Comparison of ENCODE assay signal across 1 cellular context in the genomic region with DNA sequence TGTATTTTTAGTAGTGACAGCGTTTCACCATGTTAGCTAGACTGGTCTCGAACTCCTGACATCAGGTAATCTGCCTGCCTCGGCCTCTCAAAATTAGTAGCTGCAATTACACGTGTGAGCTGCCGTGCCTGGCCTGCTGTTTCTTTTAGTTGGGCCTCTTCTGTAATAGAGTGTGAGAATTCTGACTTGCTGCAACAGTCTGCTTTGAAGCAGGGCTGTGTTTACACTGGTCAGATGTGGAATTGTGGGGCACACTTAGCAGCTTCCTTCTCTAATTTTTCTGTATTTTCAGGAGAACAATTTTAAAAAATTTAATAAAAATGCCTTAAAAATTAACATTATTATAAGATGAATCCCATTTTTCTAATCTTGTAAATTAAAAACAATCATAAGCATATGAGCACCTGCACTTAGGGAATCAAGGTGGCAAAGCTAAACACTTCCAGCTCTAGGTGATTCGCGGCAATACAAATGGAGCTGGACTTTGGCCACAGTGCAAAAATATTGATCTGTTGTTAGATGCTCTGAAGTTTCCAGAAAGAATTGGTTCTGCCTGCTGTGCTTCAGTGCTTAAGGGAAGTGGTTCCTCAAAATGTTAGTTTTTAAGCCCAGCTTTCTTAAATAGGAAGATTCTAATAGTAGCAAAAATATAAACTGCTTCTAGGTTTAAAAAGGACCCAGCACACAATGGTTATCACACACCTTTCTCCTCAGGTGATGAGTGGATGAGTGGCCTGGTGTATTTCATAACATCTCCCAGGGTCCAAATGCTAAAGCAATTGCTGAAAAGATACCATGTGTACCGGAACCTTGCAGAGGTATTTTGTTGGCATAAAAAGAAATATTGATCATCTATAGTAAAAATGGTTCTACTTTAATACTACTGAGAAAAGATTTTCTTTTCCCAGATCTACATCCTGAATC.
TF ChIP-seq lines count a peak whose summit lies in the region.

No MANE protein-coding gene starts in this region.

TF ChIP-seq in HepG2, 621 proteins besides CTCF, POLR2A, EP300 and RAD21 (continued from another document and continues in another):
- TF ChIP-seq, protein P1, sequence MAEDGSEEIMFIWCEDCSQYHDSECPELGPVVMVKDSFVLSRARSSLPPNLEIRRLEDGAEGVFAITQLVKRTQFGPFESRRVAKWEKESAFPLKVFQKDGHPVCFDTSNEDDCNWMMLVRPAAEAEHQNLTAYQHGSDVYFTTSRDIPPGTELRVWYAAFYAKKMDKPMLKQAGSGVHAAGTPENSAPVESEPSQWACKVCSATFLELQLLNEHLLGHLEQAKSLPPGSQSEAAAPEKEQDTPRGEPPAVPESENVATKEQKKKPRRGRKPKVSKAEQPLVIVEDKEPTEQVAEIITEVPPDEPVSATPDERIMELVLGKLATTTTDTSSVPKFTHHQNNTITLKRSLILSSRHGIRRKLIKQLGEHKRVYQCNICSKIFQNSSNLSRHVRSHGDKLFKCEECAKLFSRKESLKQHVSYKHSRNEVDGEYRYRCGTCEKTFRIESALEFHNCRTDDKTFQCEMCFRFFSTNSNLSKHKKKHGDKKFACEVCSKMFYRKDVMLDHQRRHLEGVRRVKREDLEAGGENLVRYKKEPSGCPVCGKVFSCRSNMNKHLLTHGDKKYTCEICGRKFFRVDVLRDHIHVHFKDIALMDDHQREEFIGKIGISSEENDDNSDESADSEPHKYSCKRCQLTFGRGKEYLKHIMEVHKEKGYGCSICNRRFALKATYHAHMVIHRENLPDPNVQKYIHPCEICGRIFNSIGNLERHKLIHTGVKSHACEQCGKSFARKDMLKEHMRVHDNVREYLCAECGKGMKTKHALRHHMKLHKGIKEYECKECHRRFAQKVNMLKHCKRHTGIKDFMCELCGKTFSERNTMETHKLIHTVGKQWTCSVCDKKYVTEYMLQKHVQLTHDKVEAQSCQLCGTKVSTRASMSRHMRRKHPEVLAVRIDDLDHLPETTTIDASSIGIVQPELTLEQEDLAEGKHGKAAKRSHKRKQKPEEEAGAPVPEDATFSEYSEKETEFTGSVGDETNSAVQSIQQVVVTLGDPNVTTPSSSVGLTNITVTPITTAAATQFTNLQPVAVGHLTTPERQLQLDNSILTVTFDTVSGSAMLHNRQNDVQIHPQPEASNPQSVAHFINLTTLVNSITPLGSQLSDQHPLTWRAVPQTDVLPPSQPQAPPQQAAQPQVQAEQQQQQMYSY (CRISPR knock-in tag; IDR thresholded peaks at IDR 0.05): no peak
- TF ChIP-seq FOXA3 (CRISPR knock-in tag; IDR thresholded peaks at IDR 0.05) (peak; percentile 44; the same call in 1 of the 2 replicates), ZFP36L2 (CRISPR knock-in tag; IDR thresholded peaks at IDR 0.05) (no peak), ISL2 (CRISPR knock-in tag; IDR thresholded peaks at IDR 0.05) (no peak), ZNF510 (CRISPR knock-in tag; IDR thresholded peaks at IDR 0.05; ENCODE audit: low read depth) (no peak), ZFX (CRISPR knock-in tag; IDR thresholded peaks at IDR 0.05; ENCODE audit: low read depth) (peak; percentile 33; the same call in 1 of the 2 replicates), TCF12 (IDR thresholded peaks at IDR 0.05) (no peak), TCF12 (CRISPR knock-in tag; IDR thresholded peaks at IDR 0.05) (no peak), KDM6A (CRISPR knock-in tag; IDR thresholded peaks at IDR 0.05; ENCODE audit: low read depth) (peak; percentile 61; the same call in 1 of the 2 replicates), NCOR1 (IDR thresholded peaks at IDR 0.05; ENCODE audit: borderline replicate concordance, low read length) (peak; percentile 49; the same call in 1 of the 2 replicates), TCF7 (IDR thresholded peaks at IDR 0.05; ENCODE audit: low read depth) (peak; percentile 30; the same call in 1 of the 2 replicates), FOXP1 (IDR thresholded peaks at IDR 0.05) (no peak), FOXP1 (CRISPR knock-in tag; IDR thresholded peaks at IDR 0.05) (peak; percentile 46), HMG20B (CRISPR knock-in tag; conservative IDR thresholded peaks at IDR 0.05) (no peak), HDAC1 (CRISPR knock-in tag; IDR thresholded peaks at IDR 0.05) (peak; percentile 59; the same call in 1 of the 2 replicates), RBM22 (optimal IDR thresholded peaks at IDR 0.05; ENCODE audit: low read length) (no peak), SRY (CRISPR knock-in tag; IDR thresholded peaks at IDR 0.05) (no peak), ZBTB3 (CRISPR knock-in tag; IDR thresholded peaks at IDR 0.05; ENCODE audit: borderline replicate concordance, low read depth) (no peak), KAT7 (CRISPR knock-in tag; IDR thresholded peaks at IDR 0.05; ENCODE audit: borderline replicate concordance) (no peak), SOX6 (IDR thresholded peaks at IDR 0.05) (no peak), SOX6 (CRISPR knock-in tag; IDR thresholded peaks at IDR 0.05) (peak; percentile 35; the same call in 1 of the 2 replicates)
- TF ChIP-seq, protein P2, sequence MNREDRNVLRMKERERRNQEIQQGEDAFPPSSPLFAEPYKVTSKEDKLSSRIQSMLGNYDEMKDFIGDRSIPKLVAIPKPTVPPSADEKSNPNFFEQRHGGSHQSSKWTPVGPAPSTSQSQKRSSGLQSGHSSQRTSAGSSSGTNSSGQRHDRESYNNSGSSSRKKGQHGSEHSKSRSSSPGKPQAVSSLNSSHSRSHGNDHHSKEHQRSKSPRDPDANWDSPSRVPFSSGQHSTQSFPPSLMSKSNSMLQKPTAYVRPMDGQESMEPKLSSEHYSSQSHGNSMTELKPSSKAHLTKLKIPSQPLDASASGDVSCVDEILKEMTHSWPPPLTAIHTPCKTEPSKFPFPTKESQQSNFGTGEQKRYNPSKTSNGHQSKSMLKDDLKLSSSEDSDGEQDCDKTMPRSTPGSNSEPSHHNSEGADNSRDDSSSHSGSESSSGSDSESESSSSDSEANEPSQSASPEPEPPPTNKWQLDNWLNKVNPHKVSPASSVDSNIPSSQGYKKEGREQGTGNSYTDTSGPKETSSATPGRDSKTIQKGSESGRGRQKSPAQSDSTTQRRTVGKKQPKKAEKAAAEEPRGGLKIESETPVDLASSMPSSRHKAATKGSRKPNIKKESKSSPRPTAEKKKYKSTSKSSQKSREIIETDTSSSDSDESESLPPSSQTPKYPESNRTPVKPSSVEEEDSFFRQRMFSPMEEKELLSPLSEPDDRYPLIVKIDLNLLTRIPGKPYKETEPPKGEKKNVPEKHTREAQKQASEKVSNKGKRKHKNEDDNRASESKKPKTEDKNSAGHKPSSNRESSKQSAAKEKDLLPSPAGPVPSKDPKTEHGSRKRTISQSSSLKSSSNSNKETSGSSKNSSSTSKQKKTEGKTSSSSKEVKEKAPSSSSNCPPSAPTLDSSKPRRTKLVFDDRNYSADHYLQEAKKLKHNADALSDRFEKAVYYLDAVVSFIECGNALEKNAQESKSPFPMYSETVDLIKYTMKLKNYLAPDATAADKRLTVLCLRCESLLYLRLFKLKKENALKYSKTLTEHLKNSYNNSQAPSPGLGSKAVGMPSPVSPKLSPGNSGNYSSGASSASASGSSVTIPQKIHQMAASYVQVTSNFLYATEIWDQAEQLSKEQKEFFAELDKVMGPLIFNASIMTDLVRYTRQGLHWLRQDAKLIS (CRISPR knock-in tag; IDR thresholded peaks at IDR 0.05): no peak
- TF ChIP-seq, protein P3, sequence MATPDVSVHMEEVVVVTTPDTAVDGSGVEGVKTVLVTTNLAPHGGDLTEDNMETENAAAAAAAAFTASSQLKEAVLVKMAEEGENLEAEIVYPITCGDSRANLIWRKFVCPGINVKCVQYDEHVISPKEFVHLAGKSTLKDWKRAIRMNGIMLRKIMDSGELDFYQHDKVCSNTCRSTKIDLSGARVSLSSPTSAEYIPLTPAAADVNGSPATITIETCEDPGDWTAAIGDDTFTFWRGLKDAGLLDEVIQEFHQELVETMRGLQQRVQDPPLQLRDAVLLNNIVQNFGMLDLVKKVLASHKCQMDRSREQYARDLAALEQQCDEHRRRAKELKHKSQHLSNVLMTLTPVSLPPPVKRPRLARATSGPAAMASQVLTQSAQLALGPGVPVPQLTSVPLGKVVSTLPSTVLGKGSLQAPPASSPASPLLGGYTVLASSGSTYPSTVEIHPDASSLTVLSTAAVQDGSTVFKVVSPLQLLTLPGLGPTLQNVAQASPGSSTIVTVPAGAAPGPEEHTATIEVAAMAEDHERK (CRISPR knock-in tag; IDR thresholded peaks at IDR 0.05; ENCODE audit: low read depth): no peak
- TF ChIP-seq, protein P4, sequence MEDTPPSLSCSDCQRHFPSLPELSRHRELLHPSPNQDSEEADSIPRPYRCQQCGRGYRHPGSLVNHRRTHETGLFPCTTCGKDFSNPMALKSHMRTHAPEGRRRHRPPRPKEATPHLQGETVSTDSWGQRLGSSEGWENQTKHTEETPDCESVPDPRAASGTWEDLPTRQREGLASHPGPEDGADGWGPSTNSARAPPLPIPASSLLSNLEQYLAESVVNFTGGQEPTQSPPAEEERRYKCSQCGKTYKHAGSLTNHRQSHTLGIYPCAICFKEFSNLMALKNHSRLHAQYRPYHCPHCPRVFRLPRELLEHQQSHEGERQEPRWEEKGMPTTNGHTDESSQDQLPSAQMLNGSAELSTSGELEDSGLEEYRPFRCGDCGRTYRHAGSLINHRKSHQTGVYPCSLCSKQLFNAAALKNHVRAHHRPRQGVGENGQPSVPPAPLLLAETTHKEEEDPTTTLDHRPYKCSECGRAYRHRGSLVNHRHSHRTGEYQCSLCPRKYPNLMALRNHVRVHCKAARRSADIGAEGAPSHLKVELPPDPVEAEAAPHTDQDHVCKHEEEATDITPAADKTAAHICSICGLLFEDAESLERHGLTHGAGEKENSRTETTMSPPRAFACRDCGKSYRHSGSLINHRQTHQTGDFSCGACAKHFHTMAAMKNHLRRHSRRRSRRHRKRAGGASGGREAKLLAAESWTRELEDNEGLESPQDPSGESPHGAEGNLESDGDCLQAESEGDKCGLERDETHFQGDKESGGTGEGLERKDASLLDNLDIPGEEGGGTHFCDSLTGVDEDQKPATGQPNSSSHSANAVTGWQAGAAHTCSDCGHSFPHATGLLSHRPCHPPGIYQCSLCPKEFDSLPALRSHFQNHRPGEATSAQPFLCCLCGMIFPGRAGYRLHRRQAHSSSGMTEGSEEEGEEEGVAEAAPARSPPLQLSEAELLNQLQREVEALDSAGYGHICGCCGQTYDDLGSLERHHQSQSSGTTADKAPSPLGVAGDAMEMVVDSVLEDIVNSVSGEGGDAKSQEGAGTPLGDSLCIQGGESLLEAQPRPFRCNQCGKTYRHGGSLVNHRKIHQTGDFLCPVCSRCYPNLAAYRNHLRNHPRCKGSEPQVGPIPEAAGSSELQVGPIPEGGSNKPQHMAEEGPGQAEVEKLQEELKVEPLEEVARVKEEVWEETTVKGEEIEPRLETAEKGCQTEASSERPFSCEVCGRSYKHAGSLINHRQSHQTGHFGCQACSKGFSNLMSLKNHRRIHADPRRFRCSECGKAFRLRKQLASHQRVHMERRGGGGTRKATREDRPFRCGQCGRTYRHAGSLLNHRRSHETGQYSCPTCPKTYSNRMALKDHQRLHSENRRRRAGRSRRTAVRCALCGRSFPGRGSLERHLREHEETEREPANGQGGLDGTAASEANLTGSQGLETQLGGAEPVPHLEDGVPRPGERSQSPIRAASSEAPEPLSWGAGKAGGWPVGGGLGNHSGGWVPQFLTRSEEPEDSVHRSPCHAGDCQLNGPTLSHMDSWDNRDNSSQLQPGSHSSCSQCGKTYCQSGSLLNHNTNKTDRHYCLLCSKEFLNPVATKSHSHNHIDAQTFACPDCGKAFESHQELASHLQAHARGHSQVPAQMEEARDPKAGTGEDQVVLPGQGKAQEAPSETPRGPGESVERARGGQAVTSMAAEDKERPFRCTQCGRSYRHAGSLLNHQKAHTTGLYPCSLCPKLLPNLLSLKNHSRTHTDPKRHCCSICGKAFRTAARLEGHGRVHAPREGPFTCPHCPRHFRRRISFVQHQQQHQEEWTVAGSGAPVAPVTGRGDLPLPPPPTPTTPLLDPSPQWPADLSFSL (CRISPR knock-in tag; IDR thresholded peaks at IDR 0.05): no peak
- TF ChIP-seq, protein P5, sequence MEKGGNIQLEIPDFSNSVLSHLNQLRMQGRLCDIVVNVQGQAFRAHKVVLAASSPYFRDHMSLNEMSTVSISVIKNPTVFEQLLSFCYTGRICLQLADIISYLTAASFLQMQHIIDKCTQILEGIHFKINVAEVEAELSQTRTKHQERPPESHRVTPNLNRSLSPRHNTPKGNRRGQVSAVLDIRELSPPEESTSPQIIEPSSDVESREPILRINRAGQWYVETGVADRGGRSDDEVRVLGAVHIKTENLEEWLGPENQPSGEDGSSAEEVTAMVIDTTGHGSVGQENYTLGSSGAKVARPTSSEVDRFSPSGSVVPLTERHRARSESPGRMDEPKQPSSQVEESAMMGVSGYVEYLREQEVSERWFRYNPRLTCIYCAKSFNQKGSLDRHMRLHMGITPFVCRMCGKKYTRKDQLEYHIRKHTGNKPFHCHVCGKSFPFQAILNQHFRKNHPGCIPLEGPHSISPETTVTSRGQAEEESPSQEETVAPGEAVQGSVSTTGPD (CRISPR knock-in tag; IDR thresholded peaks at IDR 0.05): no peak
- TF ChIP-seq, protein P6, sequence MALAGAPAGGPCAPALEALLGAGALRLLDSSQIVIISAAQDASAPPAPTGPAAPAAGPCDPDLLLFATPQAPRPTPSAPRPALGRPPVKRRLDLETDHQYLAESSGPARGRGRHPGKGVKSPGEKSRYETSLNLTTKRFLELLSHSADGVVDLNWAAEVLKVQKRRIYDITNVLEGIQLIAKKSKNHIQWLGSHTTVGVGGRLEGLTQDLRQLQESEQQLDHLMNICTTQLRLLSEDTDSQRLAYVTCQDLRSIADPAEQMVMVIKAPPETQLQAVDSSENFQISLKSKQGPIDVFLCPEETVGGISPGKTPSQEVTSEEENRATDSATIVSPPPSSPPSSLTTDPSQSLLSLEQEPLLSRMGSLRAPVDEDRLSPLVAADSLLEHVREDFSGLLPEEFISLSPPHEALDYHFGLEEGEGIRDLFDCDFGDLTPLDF (CRISPR knock-in tag; IDR thresholded peaks at IDR 0.05): no peak
- TF ChIP-seq, protein P7, sequence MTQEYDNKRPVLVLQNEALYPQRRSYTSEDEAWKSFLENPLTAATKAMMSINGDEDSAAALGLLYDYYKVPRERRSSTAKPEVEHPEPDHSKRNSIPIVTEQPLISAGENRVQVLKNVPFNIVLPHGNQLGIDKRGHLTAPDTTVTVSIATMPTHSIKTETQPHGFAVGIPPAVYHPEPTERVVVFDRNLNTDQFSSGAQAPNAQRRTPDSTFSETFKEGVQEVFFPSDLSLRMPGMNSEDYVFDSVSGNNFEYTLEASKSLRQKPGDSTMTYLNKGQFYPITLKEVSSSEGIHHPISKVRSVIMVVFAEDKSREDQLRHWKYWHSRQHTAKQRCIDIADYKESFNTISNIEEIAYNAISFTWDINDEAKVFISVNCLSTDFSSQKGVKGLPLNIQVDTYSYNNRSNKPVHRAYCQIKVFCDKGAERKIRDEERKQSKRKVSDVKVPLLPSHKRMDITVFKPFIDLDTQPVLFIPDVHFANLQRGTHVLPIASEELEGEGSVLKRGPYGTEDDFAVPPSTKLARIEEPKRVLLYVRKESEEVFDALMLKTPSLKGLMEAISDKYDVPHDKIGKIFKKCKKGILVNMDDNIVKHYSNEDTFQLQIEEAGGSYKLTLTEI (CRISPR knock-in tag; conservative IDR thresholded peaks at IDR 0.05): no peak
- TF ChIP-seq, protein P8, sequence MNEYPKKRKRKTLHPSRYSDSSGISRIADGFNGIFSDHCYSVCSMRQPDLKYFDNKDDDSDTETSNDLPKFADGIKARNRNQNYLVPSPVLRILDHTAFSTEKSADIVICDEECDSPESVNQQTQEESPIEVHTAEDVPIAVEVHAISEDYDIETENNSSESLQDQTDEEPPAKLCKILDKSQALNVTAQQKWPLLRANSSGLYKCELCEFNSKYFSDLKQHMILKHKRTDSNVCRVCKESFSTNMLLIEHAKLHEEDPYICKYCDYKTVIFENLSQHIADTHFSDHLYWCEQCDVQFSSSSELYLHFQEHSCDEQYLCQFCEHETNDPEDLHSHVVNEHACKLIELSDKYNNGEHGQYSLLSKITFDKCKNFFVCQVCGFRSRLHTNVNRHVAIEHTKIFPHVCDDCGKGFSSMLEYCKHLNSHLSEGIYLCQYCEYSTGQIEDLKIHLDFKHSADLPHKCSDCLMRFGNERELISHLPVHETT (CRISPR knock-in tag; conservative IDR thresholded peaks at IDR 0.05): no peak
- TF ChIP-seq, protein P9, sequence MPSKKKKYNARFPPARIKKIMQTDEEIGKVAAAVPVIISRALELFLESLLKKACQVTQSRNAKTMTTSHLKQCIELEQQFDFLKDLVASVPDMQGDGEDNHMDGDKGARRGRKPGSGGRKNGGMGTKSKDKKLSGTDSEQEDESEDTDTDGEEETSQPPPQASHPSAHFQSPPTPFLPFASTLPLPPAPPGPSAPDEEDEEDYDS (CRISPR knock-in tag; IDR thresholded peaks at IDR 0.05): no peak
